ENCODE assay signal across 13 cellular contexts in the genomic region with DNA sequence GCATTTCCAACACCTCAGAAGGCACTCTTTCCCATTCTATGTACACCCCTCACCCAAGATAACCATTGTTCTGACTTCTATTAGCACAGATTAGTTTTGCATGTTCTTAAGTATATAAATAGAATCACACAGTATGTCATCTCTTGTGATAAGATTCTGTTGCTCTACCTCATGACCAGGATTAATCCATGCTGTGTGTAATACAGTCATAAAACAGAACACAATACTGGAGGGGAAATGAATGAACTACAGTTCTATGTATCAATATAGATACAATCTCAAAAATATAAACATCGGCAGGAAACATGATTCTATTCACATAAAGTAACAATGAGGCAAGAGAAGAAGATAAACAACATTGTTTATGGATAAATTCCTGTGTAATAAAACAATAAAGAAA.
"Had no signal": no experiment of that assay in that cellular context is flagged by ENCODE, and none has a peak within 500 bp of the region (broad histone marks: within the 10 kb centered on the region; RNA-seq: fewer than 3 reads in every experiment).

No MANE protein-coding gene starts in this region.

- H3K27ac Mint-ChIP-seq: activated naive CD8-positive, alpha-beta T cell treated with anti-CD3 and anti-CD28 coated beads for 36 hours; activated T-helper 2 cell treated with anti-CD3 and anti-CD28 coated beads, Interferon-gamma antibody, Interleukin-2, Interleukin-4, amounts not matched to agents 10 μg/mL and 5 μg/mL and 100 μg/mL, durations not matched to agents 14 hours and 24 hours and 36 hours; progenitor cell of endocrine pancreas had no signal

- H3K27me3 Mint-ChIP-seq: activated naive CD8-positive, alpha-beta T cell treated with anti-CD3 and anti-CD28 coated beads for 36 hours; central memory CD8-positive, alpha-beta T cell; naive thymus-derived CD8-positive, alpha-beta T cell; progenitor cell of endocrine pancreas had no signal

- ATAC-seq: naive thymus-derived CD8-positive, alpha-beta T cell; right lobe of liver had no signal

- H3K4me3 Mint-ChIP-seq: activated naive CD8-positive, alpha-beta T cell treated with anti-CD3 and anti-CD28 coated beads for 36 hours; central memory CD8-positive, alpha-beta T cell; naive thymus-derived CD8-positive, alpha-beta T cell had no signal

- DNase-seq: activated naive CD4-positive, alpha-beta T cell treated with Interleukin-2 at 50 U/mL for 16 hours; activated naive CD8-positive, alpha-beta T cell treated with anti-CD3 and anti-CD28 coated beads for 36 hours; activated T-cell treated with anti-CD3 and anti-CD28 coated beads, Interleukin-2, amount 50 U/mL, for 1 hour; colonic mucosa; foreskin fibroblast; naive thymus-derived CD8-positive, alpha-beta T cell; right lobe of liver; stimulated activated CD4-positive, alpha-beta T cell treated with anti-CD3 and anti-CD28 coated beads, Interleukin-1b, Interleukin-23, amount 100 ng/mL, for 48 hours; T-helper 9 cell; transverse colon had no signal

- H3K9me3 Mint-ChIP-seq: activated naive CD8-positive, alpha-beta T cell treated with anti-CD3 and anti-CD28 coated beads for 36 hours; activated T-helper 2 cell treated with anti-CD3 and anti-CD28 coated beads, Interferon-gamma antibody, Interleukin-2, Interleukin-4, amounts not matched to agents 10 μg/mL and 5 μg/mL and 100 μg/mL, durations not matched to agents 14 hours and 24 hours and 36 hours; central memory CD8-positive, alpha-beta T cell; naive thymus-derived CD8-positive, alpha-beta T cell had no signal
